In the genomic region with DNA sequence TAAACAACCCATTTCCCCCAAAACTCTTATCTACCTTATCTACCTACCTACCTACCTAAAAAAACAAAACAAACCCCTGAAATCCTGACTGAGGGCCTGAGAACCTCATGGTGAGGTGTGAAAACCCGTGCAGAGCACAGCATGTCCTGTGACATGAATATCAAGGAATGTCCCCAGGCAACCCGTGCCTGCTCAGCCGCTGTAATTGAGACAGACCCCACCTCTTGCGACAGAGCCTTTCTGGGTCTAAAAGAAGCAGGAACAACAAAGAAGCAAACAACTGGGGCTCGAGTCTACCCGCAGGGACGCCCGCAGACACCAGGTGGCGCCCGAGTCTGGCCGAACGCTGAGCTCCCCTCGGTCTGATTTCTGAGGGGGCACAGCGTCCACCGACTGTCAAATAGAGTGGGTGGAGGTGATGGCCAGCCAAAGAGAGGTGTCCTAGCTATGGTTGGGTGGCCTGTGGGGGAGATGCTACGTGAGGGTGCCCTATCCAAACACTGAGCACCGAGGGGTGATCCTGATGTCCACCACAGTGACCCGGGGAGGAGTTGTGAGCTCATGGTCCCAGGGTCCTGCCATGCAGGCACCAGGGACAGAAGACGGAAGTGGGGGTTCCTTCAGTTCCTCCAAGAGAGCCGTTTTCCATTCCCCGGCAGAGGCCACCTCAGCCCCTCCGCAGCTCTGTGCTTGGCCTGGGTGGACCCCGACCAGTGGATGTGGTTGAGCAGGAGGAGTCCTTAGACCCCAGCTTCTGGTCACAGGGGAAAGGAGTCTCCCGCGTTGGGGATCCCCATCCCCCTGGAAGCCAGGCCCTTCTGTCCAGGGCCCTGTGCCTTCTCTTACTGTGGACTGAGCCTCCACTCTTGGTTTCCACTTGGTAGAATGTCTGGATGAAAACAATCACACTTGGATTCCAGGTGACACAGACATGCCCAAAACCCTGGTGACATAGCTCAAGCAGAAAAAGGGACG, we compare ENCODE assay signal across 7 cellular contexts.
DNase-seq lines count a peak whose midpoint lies in the region; ATAC-seq and TF ChIP-seq lines count a peak whose summit lies in the region.

No MANE protein-coding gene starts in this region.

- H3K36me3 ChIP-seq in KMS-11 (ENCODE audit: insufficient read depth): no peaks in the 10 kb centered on the region
- H3K36me3 ChIP-seq in thyroid gland: no peaks in the 10 kb centered on the region

- H3K4me3 ChIP-seq in KMS-11 (IDR thresholded peaks at IDR 0.05; ENCODE audit: insufficient read depth, low read depth, low read length) (no peak overlapping the region), thyroid gland (replicated peaks in 1 of 3) (no peak overlapping the region)

- peak overlapping the region; percentile 57 for H3K27ac ChIP-seq in KMS-11
- H3K27ac ChIP-seq in thyroid gland: no peak overlapping the region

- H3K36me3 Mint-ChIP-seq in osteocyte (ENCODE audit: unreplicated experiment): no peaks in the 10 kb centered on the region

- no peaks in the 10 kb centered on the region for H3K27me3 Mint-ChIP-seq in osteocyte (ENCODE audit: unreplicated experiment)

- WGBS in thyroid gland, 2 donors: 34 to 41% methylated on average over 24 to 26 of the region's 26 CpGs

- no peaks in the 10 kb centered on the region for H3K27me3 ChIP-seq in KMS-11 (ENCODE audit: insufficient read depth, low read depth)
- H3K27me3 ChIP-seq in thyroid gland: no peaks in the 10 kb centered on the region

- TF ChIP-seq POLR2A in thyroid gland (IDR thresholded peaks at IDR 0.05): no peak

- no peaks in the 10 kb centered on the region for H3K79me2 ChIP-seq in KMS-11 (ENCODE audit: insufficient read depth, low read depth)

- peak overlapping the region; percentile 38; the same call in 1 of the 2 replicates for H3K9ac ChIP-seq in KMS-11

- H3K9me3 Mint-ChIP-seq in osteocyte (ENCODE audit: unreplicated experiment): no peaks in the 10 kb centered on the region

- H3K4me1 ChIP-seq in KMS-11 (ENCODE audit: low read depth, poor library complexity, severe bottlenecking) (peaks cover 30% of the 10 kb centered on the region), thyroid gland (peaks cover 0 to 8% of the 10 kb centered on the region in 2 donors)

- H3K4me2 ChIP-seq in KMS-11: peak overlapping the region; percentile 43

- peak; percentile 68 for ATAC-seq in GM18511 (IDR thresholded peaks at IDR 0.05; ENCODE audit: unreplicated experiment)

- no peaks in the 10 kb centered on the region for H4K20me1 ChIP-seq in KMS-11 (ENCODE audit: insufficient read depth)

- peak overlapping the region; percentile 81 for H2AFZ ChIP-seq in KMS-11 (ENCODE audit: low read depth)

- DNase-seq in SK-N-DZ (ENCODE audit: low spot score) (peak; percentile 72), activated gamma-delta T cell treated with Interleukin-2 at 50 U/mL for 16 hours (peak; percentile 75), germinal center (ENCODE audit: low spot score) (peak; percentile 63), osteocyte (ENCODE audit: extremely low spot score, unreplicated experiment) (peak; percentile 90), thyroid gland (peak; percentile 72 to 79)

- peaks cover 49% of the 10 kb centered on the region for H3K4me1 Mint-ChIP-seq in osteocyte (ENCODE audit: unreplicated experiment)

- TF ChIP-seq CTCF in KMS-11 (conservative IDR thresholded peaks at IDR 0.05; ENCODE audit: low read depth, low read length) (peak; percentile 97), osteocyte (IDR thresholded peaks at IDR 0.05) (peak; percentile 100), thyroid gland (IDR thresholded peaks at IDR 0.05) (peak; percentile 81 to 95 (median 90))

- H3K9me3 ChIP-seq in thyroid gland: no peaks in the 10 kb centered on the region

- no peak overlapping the region for H3K4me3 Mint-ChIP-seq in osteocyte (ENCODE audit: unreplicated experiment)

- H3K27ac Mint-ChIP-seq in osteocyte (ENCODE audit: unreplicated experiment): peak overlapping the region; percentile 61

- intact Hi-C loops in thyroid gland (cut with DNase I): loop anchor here (5.0 to 10.0 kb wide), 3 partner anchors 181 to 1269 kb away; no protein-coding TSS in a partner anchor
